ENCODE assay signal across 10 cellular contexts in the genomic region with DNA sequence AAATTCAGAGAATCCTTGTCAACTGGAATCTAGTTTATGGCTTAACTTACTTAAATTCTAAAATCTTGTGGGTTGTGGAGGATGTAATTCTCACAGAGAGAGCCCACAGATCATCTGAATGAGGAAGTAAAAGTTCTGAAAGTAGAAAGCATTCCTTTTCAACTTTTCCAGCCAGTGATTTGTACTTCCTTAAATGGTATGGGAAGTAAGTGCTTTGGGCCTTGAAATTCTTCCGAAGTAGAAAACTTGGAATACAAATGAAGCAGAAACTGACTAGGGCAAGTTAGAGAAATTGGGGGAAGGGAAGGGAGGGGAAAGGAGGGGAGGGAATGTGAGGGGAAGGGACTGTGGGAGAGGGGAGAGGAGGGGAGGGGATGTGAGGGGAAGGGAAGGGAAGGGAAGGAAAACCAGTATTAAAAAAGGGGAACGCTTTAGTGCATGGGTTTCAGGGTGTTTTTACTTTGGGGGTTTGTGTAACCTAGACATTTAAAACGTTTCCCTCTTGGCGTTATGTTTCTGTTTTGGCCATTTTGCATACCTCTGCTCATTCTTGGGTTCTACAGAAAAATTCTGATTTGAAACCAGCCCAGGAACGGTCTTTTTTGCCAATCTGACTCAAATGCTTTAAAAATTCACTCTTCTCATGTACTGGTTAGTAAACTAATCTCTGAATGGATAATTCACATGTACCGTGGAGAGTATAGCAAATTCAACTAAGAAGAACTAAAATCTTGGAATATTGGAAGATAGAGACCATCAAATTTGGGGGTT. TPM values are rescaled to one million over a fixed set of nuclear protein-coding genes. Genes with fewer than 3 reads are reported as not detected.
DNase-seq lines count a peak whose midpoint lies in the region; ATAC-seq, FAIRE-seq and TF ChIP-seq lines count a peak whose summit lies in the region.
"Had no signal": no experiment of that assay in that cellular context is flagged by ENCODE, and none has a peak within 500 bp of the region (broad histone marks: within the 10 kb centered on the region; RNA-seq: fewer than 3 reads in every experiment).

No MANE protein-coding gene starts in this region.

- H3K9me3 ChIP-seq in AG04450 (ENCODE audit: control insufficient read depth, insufficient read depth, low read length) (no peaks in the 10 kb centered on the region), pancreas (no peaks in the 10 kb centered on the region)

- POLR2A ChIA-PET in AG04450 (lab: Yijun Ruan, JAX), result no interaction called here

- peaks cover 0 to 19% (median 2%) of the 10 kb centered on the region in 3 donors for H3K36me3 ChIP-seq in pancreas

- H3K27ac ChIP-seq in AG04450 (ENCODE audit: low read depth, low read length) (no peak overlapping the region), pancreas (peak overlapping the region in 3 of 4 donors; percentile 33 to 63 (median 52))

- no peaks in the 10 kb centered on the region for H3K27me3 ChIP-seq in AG04450 (ENCODE audit: control insufficient read depth, insufficient read depth, low read length)
- H3K27me3 ChIP-seq in pancreas, result no peaks in the 10 kb centered on the region

- peaks cover 5 to 19% (median 16%) of the 10 kb centered on the region in 3 donors for H3K4me1 ChIP-seq in pancreas

- 73 to 77% methylated on average over 6 of the region's 6 CpGs for WGBS in pancreas, 2 donors

- FAIRE-seq in pancreas (lab: Jason Lieb, UNC), result no peak

- CTCF ChIA-PET in AG04450 (lab: Charles Lee), result no interaction called here

- ATAC-seq in pancreas, result peak in 3 of 4 donors; percentile 20 to 38 (median 37)

- TF ChIP-seq CTCF in AG04450 (IDR thresholded peaks at IDR 0.05; ENCODE audit: low read depth, low read length), result no peak
- no peak for TF ChIP-seq CTCF in fibroblast of the aortic adventitia (IDR thresholded peaks at IDR 0.05; ENCODE audit: insufficient read depth, low read length)
- no peak for TF ChIP-seq CTCF in pancreas (IDR thresholded peaks at IDR 0.05)

- DNase-seq in AG04450 (ENCODE audit: low read depth, low spot score) (peak; percentile 52), NOMO-1 treated with DMSO at 0.1 percent for 48 hours (lab: John Stamatoyannopoulos, UW; ENCODE audit: unreplicated experiment) (peak; percentile 79), fibroblast of the aortic adventitia (ENCODE audit: low read depth) (peak; percentile 76), pancreas (no peak), NCI-H2227 treated with DMSO at 0.1 percent for 48 hours (lab: John Stamatoyannopoulos, UW) (no peak), NCI-H526 (lab: John Stamatoyannopoulos, UW) (no peak), activated gamma-delta T cell treated with Interleukin-2 at 50 U/mL for 16 hours (no peak), T-helper 2 cell (no peak)
- DNase-seq: amygdala, NCI-H524 treated with DMSO at 0.1 percent for 48 hours had no signal

- no peak overlapping the region for H3K4me3 ChIP-seq in AG04450 (ENCODE audit: low read depth, low read length)
- H3K4me3 ChIP-seq in fibroblast of the aortic adventitia (ENCODE audit: low read depth, low read length), result no peak overlapping the region
- no peak overlapping the region for H3K4me3 ChIP-seq in pancreas

- intact Hi-C loops in pancreas (cut with DNase I), result no loop called here

RNA-seq across cellular contexts. Expression of a gene that starts 15.5 kb away (rescaled TPM):
- polyA plus RNA-seq in AG04450 (2011; rRNA removed), result 62.6 and 72.0 TPM in 2 replicates
- 147 and 149 TPM in 2 replicates for polyA minus RNA-seq in AG04450 (2011; rRNA and poly(A)+ RNA removed)
- total RNA-seq in fibroblast of the aortic adventitia (ENCODE audit: low replicate concordance), result 23.8 and 40.6 TPM in 2 replicates
- total RNA-seq in pancreas, result 10 to 100 TPM in 4 of 6 donors, 1 to 10 TPM in 2; 7.4 to 18.2 (median 12.7) TPM
- 1 to 10 TPM; 2.7 to 3.1 TPM for polyA plus RNA-seq in pancreas

RNA-seq across cellular contexts. Expression of a gene that starts 39.1 kb away (rescaled TPM):
- polyA plus RNA-seq in AG04450 (2011; rRNA removed) (54.2 and 54.3 TPM in 2 replicates), pancreas (10 to 100 TPM; 11.6 to 19.1 TPM)
- polyA minus RNA-seq in AG04450 (2011; rRNA and poly(A)+ RNA removed), result 69.9 and 104 TPM in 2 replicates
- total RNA-seq in fibroblast of the aortic adventitia (ENCODE audit: low replicate concordance) (19.5 and 29.3 TPM in 2 replicates), pancreas (10 to 100 TPM; 21.2 to 29.0 (median 23.1) TPM)

RNA-seq across cellular contexts. Expression of a gene that starts 39.1 kb away (rescaled TPM):
- polyA plus RNA-seq in AG04450 (2011; rRNA removed), result 84.8 and 112 TPM in 2 replicates
- 126 and 158 TPM in 2 replicates for polyA minus RNA-seq in AG04450 (2011; rRNA and poly(A)+ RNA removed)
- 20.0 and 90.6 TPM in 2 replicates for total RNA-seq in fibroblast of the aortic adventitia (ENCODE audit: low replicate concordance)
- 10 to 100 TPM; 32.9 to 74.5 (median 43.7) TPM for total RNA-seq in pancreas
- 10 to 100 TPM; 21.7 to 40.3 TPM for polyA plus RNA-seq in pancreas

Comparison
In these comparisons a context has a peak if more than half of its experiments do, and no peak if none do; other contexts are left out.
1. DNase-seq: peak in AG04450 (single experiment), NOMO-1 treated with DMSO at 0.1 percent for 48 hours (single experiment) and fibroblast of the aortic adventitia (single experiment); none in pancreas (0 of 6), NCI-H2227 treated with DMSO at 0.1 percent for 48 hours (single experiment), NCI-H526 (0 of 2), activated gamma-delta T cell treated with Interleukin-2 at 50 U/mL for 16 hours (single experiment) and T-helper 2 cell (0 of 5).